Comparison of ENCODE assay signal across 18 cellular contexts in the genomic region with DNA sequence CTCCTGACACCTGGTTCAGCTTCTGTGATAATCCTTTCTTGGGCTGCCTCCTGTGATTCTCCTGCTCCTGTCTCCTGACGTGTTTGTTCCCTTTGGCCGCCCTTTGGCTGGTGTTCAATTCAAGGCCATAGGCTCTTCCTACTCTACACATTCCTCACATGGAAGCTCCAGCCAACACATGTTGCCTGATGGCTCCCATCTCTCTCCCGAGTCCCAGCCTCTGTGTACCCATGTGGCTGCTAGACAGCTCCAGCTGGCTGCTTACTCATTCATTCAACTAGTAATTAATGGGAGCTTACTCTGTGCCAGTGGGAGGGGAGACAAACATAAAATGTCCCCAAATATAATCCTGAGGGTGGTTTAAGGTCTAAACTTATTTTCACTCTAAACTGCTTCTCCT.
"Had no signal": no experiment of that assay in that cellular context is flagged by ENCODE, and none has a peak within 500 bp of the region (broad histone marks: within the 10 kb centered on the region; RNA-seq: fewer than 3 reads in every experiment).

No MANE protein-coding gene starts in this region.

- H3K9me3 ChIP-seq: esophagus squamous epithelium, ovary, thyroid gland had no signal

- H3K27ac ChIP-seq: esophagus squamous epithelium, ovary, thyroid gland had no signal

- H3K27ac Mint-ChIP-seq: nephron; stimulated activated memory B cell treated with anti-CD40 and anti-IgM and Interleukin-4, amounts not matched to agents 10 μg/mL and 1 μg/mL and 100 μg/mL, for 72 hours had no signal

- H3K27me3 Mint-ChIP-seq: stimulated activated memory B cell treated with anti-CD40 and anti-IgM and Interleukin-4, amounts not matched to agents 10 μg/mL and 1 μg/mL and 100 μg/mL, for 72 hours had no signal

- DNase-seq: activated CD4-positive, alpha-beta T cell treated with anti-CD3 and anti-CD28 coated beads for 1 hour; activated CD4-positive, alpha-beta T cell treated with anti-CD3 and anti-CD28 coated beads, Interleukin-2, amount 50 U/mL, for 4 hours; activated gamma-delta T cell treated with Interleukin-2 at 50 U/mL for 16 hours; activated T-cell treated with anti-CD3 and anti-CD28 coated beads, Interleukin-2, amount 50 U/mL, for 48 hours; aorta; dorsolateral prefrontal cortex; esophagus squamous epithelium; head of caudate nucleus; immature natural killer cell; ovary; stimulated activated CD4-positive, alpha-beta T cell treated with anti-CD3 and anti-CD28 coated beads, Interleukin-12 subunit alpha, Interleukin-12 subunit beta, amount 100 ng/mL, for 4 hours; stimulated activated CD4-positive, alpha-beta T cell treated with anti-CD3 and anti-CD28 coated beads, Interleukin-2, amount 100 ng/mL, for 24 hours; T-helper 1 cell; T1000; thyroid gland had no signal

- H3K4me1 ChIP-seq: esophagus squamous epithelium, thyroid gland had no signal

- H3K4me3 Mint-ChIP-seq: immature natural killer cell; nephron; stimulated activated memory B cell treated with anti-CD40 and anti-IgM and Interleukin-4, amounts not matched to agents 10 μg/mL and 1 μg/mL and 100 μg/mL, for 72 hours had no signal

- H3K4me3 ChIP-seq: dorsolateral prefrontal cortex, esophagus squamous epithelium, ovary, thyroid gland had no signal

- ATAC-seq: SK-N-SH treated with all-trans-retinoic acid at 6 μM for 48 hours; stimulated activated memory B cell treated with anti-CD40 and anti-IgM and Interleukin-4, amounts not matched to agents 10 μg/mL and 1 μg/mL and 100 μg/mL, for 72 hours had no signal

- H3K9me3 Mint-ChIP-seq: immature natural killer cell; nephron; stimulated activated memory B cell treated with anti-CD40 and anti-IgM and Interleukin-4, amounts not matched to agents 10 μg/mL and 1 μg/mL and 100 μg/mL, for 72 hours had no signal

- H3K4me1 Mint-ChIP-seq: immature natural killer cell; nephron; stimulated activated memory B cell treated with anti-CD40 and anti-IgM and Interleukin-4, amounts not matched to agents 10 μg/mL and 1 μg/mL and 100 μg/mL, for 72 hours had no signal

- H3K27me3 ChIP-seq: dorsolateral prefrontal cortex, esophagus squamous epithelium, ovary, thyroid gland had no signal
